Comparison of ENCODE assay signal across 9 cellular contexts in the genomic region with DNA sequence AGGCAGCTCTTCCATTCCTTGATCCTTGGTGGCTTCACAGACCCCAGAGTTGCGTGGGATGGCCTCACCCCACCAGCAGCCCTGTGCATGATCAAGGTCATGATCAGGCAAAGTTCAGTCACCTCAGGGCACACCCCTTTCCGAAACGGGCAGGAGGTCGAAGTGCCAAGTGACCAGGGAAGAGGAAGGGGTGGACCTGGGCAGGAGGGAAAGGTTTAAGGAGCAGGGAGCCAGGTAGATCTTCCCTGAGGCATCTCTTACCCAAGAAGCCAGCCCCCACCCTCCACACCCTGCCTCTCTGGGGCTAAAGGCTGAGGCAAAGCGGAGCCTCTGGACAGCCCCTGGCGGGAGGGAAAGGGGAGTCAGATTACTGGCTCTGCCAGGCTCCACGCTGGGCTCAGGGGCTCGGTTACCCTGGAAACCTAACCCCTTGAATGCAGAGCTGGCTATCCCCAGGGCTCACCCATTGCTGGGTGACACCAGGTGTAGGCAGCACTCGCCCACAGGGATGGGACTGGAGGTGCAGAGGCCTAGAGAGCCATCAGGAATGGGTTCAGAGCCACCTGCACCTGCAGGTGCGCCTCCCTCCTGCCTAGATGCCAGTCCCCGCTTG. TPM values are rescaled to one million over a fixed set of nuclear protein-coding genes. Genes with fewer than 3 reads are reported as not detected.
DNase-seq lines count a peak whose midpoint lies in the region; FAIRE-seq and TF ChIP-seq lines count a peak whose summit lies in the region.
"Had no signal": no experiment of that assay in that cellular context is flagged by ENCODE, and none has a peak within 500 bp of the region (broad histone marks: within the 10 kb centered on the region; RNA-seq: fewer than 3 reads in every experiment).

No MANE protein-coding gene starts in this region.

- H3K9me3 Mint-ChIP-seq in activated CD4-positive, alpha-beta T cell treated with anti-CD3 and anti-CD28 coated beads, Interleukin-2, amount 10 ng/mL, durations not matched to agents 24 days and 14 days = no peaks in the 10 kb centered on the region

- H3K27ac ChIP-seq in duodenal mucosa (ENCODE audit: low read depth, low read length) (no peak overlapping the region), small intestine (ENCODE audit: low read depth in 1 of 2, low read length in 1 of 2) (peak overlapping the region; percentile 36 to 88)
- H3K27ac ChIP-seq: ascending aorta had no signal

- intact Hi-C loops in activated CD4-positive, alpha-beta T cell treated with anti-CD3 and anti-CD28 coated beads, Interleukin-2, amount 10 ng/mL, durations not matched to agents 24 days and 14 days (cut with micrococcal nuclease) = loop anchor here (1.0 to 5.0 kb wide), 3 partner anchors 18 to 55 kb away; partner anchors contain the start of gene MRNIP

- H3K9ac ChIP-seq in duodenal mucosa (ENCODE audit: low read depth in 1 of 2, low read length in 2 of 2) = peak overlapping the region; percentile 1 to 43

- H3K9me3 ChIP-seq in duodenal mucosa (ENCODE audit: control insufficient read depth in 1 of 2, low read length in 2 of 2) (no peaks in the 10 kb centered on the region), small intestine (ENCODE audit: control insufficient read depth, low read depth) (no peaks in the 10 kb centered on the region)
- H3K9me3 ChIP-seq: ascending aorta had no signal

- peaks cover 20% of the 10 kb centered on the region for H3K36me3 Mint-ChIP-seq in activated CD4-positive, alpha-beta T cell treated with anti-CD3 and anti-CD28 coated beads, Interleukin-2, amount 10 ng/mL, durations not matched to agents 24 days and 14 days (ENCODE audit: low read depth)

- no peak for TF ChIP-seq CTCF in GM13977 (IDR thresholded peaks at IDR 0.05; ENCODE audit: extremely low read depth, insufficient read depth, missing control alignments)

- no peak for FAIRE-seq in small intestine (lab: Jason Lieb, UNC)

- peak overlapping the region; percentile 90 for H3K4me3 Mint-ChIP-seq in activated CD4-positive, alpha-beta T cell treated with anti-CD3 and anti-CD28 coated beads, Interleukin-2, amount 10 ng/mL, durations not matched to agents 24 days and 14 days

- peak; percentile 59 for DNase-seq in activated CD4-positive, alpha-beta T cell treated with anti-CD3 and anti-CD28 coated beads, Interleukin-2, amount 10 ng/mL, durations not matched to agents 24 days and 14 days
- no peak for DNase-seq in activated CD4-positive, alpha-beta T cell treated with anti-CD3 and anti-CD28 coated beads for 48 hours
- peak; percentile 57 for DNase-seq in NCI-H2107 (lab: John Stamatoyannopoulos, UW)
- DNase-seq in small intestine = peak; percentile 69
- DNase-seq in AG08396 (ENCODE audit: low spot score) = no peak
- no peak for DNase-seq in GM13977 (ENCODE audit: low spot score)
- DNase-seq in effector CD8-positive, alpha-beta T cell (lab: John Stamatoyannopoulos, UW) = no peak

- in situ Hi-C loops in GM13977 (cut with MboI; ENCODE audit: low pct_unique_long_range_greater_than_20kb, low sequenced_read_pairs, unreplicated experiment) = no loop called here

- peaks cover 32% of the 10 kb centered on the region for H3K4me1 Mint-ChIP-seq in activated CD4-positive, alpha-beta T cell treated with anti-CD3 and anti-CD28 coated beads, Interleukin-2, amount 10 ng/mL, durations not matched to agents 24 days and 14 days

- WGBS in small intestine, 3 donors = 24 to 65% (median 55%) methylated on average over 11 of the region's 11 CpGs

- H3K36me3 ChIP-seq in duodenal mucosa (ENCODE audit: control insufficient read depth in 1 of 2, insufficient read depth in 2 of 2, low read length in 2 of 2) (peaks cover 33 to 38% of the 10 kb centered on the region in 2 donors), small intestine (ENCODE audit: control insufficient read depth in 2 of 2, insufficient read depth in 2 of 2, low read length in 2 of 2) (peaks cover 11 to 19% of the 10 kb centered on the region in 2 donors)

- H3K4me3 ChIP-seq in duodenal mucosa (ENCODE audit: low read depth in 1 of 2, low read length in 2 of 2) (peak overlapping the region; percentile 35 to 36), small intestine (ENCODE audit: low read depth in 1 of 2, low read length in 2 of 2) (peak overlapping the region in 1 of 2 donors; percentile 99)
- H3K4me3 ChIP-seq: ascending aorta had no signal

- H3K4me1 ChIP-seq in duodenal mucosa (ENCODE audit: control insufficient read depth in 1 of 2, insufficient read depth in 2 of 2, low read length in 2 of 2) (peaks cover 36 to 42% of the 10 kb centered on the region in 2 donors), small intestine (ENCODE audit: control insufficient read depth in 2 of 2, insufficient read depth in 1 of 2, low read depth in 1 of 2, low read length in 1 of 2) (peaks cover 0 to 7% of the 10 kb centered on the region in 2 donors)

- H3K27me3 Mint-ChIP-seq in activated CD4-positive, alpha-beta T cell treated with anti-CD3 and anti-CD28 coated beads, Interleukin-2, amount 10 ng/mL, durations not matched to agents 24 days and 14 days = no peaks in the 10 kb centered on the region

- H3K27me3 ChIP-seq in duodenal mucosa (ENCODE audit: control insufficient read depth in 1 of 2, insufficient read depth in 2 of 2, low read length in 2 of 2) (no peaks in the 10 kb centered on the region), small intestine (ENCODE audit: control insufficient read depth in 2 of 2, insufficient read depth in 2 of 2, low read length in 2 of 2) (no peaks in the 10 kb centered on the region)
- H3K27me3 ChIP-seq: ascending aorta had no signal

- peak overlapping the region; percentile 55 for H3K27ac Mint-ChIP-seq in activated CD4-positive, alpha-beta T cell treated with anti-CD3 and anti-CD28 coated beads, Interleukin-2, amount 10 ng/mL, durations not matched to agents 24 days and 14 days

RNA-seq across cellular contexts. Expression of gene MGAT4B, which starts 3.6 kb away (rescaled TPM):
- 126 and 134 TPM in 2 replicates for total RNA-seq in activated CD4-positive, alpha-beta T cell treated with anti-CD3 and anti-CD28 coated beads, Interleukin-2, amount 10 ng/mL, durations not matched to agents 24 days and 14 days
- 100 to 1,000 TPM; 258 to 661 (median 544) TPM for polyA plus RNA-seq in small intestine

RNA-seq across cellular contexts. Expression of gene LTC4S, which starts 9.3 kb away (rescaled TPM):
- 0.88 and 1.6 TPM in 2 replicates for total RNA-seq in activated CD4-positive, alpha-beta T cell treated with anti-CD3 and anti-CD28 coated beads, Interleukin-2, amount 10 ng/mL, durations not matched to agents 24 days and 14 days
- 1 to 10 TPM in 2 of 3 donors, not detected in 1; 5.4 to 6.7 TPM for polyA plus RNA-seq in small intestine

RNA-seq across cellular contexts. Expression of gene SQSTM1, which starts 17.6 kb away (rescaled TPM):
- 177 and 183 TPM in 2 replicates for total RNA-seq in activated CD4-positive, alpha-beta T cell treated with anti-CD3 and anti-CD28 coated beads, Interleukin-2, amount 10 ng/mL, durations not matched to agents 24 days and 14 days
- polyA plus RNA-seq in small intestine = 100 to 1,000 TPM; 135 to 217 (median 144) TPM

RNA-seq across cellular contexts. Expression of gene MRNIP, which starts 55.6 kb away (rescaled TPM):
- total RNA-seq in activated CD4-positive, alpha-beta T cell treated with anti-CD3 and anti-CD28 coated beads, Interleukin-2, amount 10 ng/mL, durations not matched to agents 24 days and 14 days = 27.6 and 27.8 TPM in 2 replicates
- 10 to 100 TPM; 11.3 to 29.7 (median 11.7) TPM for polyA plus RNA-seq in small intestine

Comparison
In these comparisons a context has a peak if more than half of its experiments do, and no peak if none do; other contexts are left out.
1. DNase-seq: peak in activated CD4-positive, alpha-beta T cell treated with anti-CD3 and anti-CD28 coated beads, Interleukin-2, amount 10 ng/mL, durations not matched to agents 24 days and 14 days (single experiment), NCI-H2107 (single experiment) and small intestine (single experiment); none in activated CD4-positive, alpha-beta T cell treated with anti-CD3 and anti-CD28 coated beads for 48 hours (single experiment), AG08396 (single experiment), GM13977 (single experiment) and effector CD8-positive, alpha-beta T cell (single experiment).